ENCODE assay signal across 10 cellular contexts in genomic region chr10:102410427-102411073, GRCh38. TPM values are rescaled to one million over a fixed set of nuclear protein-coding genes. Genes with fewer than 3 reads are reported as not detected.
DNase-seq lines count a peak whose midpoint lies in the region; ATAC-seq, FAIRE-seq and TF ChIP-seq lines count a peak whose summit lies in the region.
"Had no signal": no experiment of that assay in that cellular context is flagged by ENCODE, and none has a peak within 500 bp of the region (broad histone marks: within the 10 kb centered on the region; RNA-seq: fewer than 3 reads in every experiment).

No MANE protein-coding gene starts in this region.

- peak overlapping the region; percentile 78 to 92 for H3K9ac ChIP-seq in stomach smooth muscle (ENCODE audit: low read length in 2 of 2)

- CTCF ChIA-PET in WTC11 (lab: Charles Lee), result interaction anchor here (0.6 to 5.5 kb wide), 15 partner anchors 11 to 654 kb away, joined by 3 to 61 read pairs (median 6); partner anchors contain the start of genes CUEDC2, FBXL15 and NFKB2

- H3K4me1 ChIP-seq in mesodermal cell (ENCODE audit: control insufficient read depth, insufficient read depth, low read length, poor library complexity, severe bottlenecking) (peaks cover 14% of the 10 kb centered on the region), stomach smooth muscle (ENCODE audit: control insufficient read depth, insufficient read depth, low read length) (peaks cover 38% of the 10 kb centered on the region)

- H3K9me3 ChIP-seq in mesodermal cell (ENCODE audit: control insufficient read depth, low read length) (no peaks in the 10 kb centered on the region), stomach smooth muscle (ENCODE audit: control insufficient read depth in 2 of 2, low read length in 2 of 2) (no peaks in the 10 kb centered on the region)

- H3K27me3 ChIP-seq in bronchial epithelial cell (ENCODE audit: control insufficient read depth, insufficient read depth, low read length) (peaks cover 39% of the 10 kb centered on the region), stomach smooth muscle (ENCODE audit: control insufficient read depth in 1 of 2, insufficient read depth in 2 of 2, low read length in 2 of 2) (peaks cover 16 to 36% of the 10 kb centered on the region in 2 donors)

- H3K27me3 Mint-ChIP-seq in WTC11 (ENCODE audit: low read depth), result peaks cover 67% of the 10 kb centered on the region

- peak overlapping the region; percentile 69 for H3K4me3 Mint-ChIP-seq in WTC11

- H3K27ac ChIP-seq in mesodermal cell (ENCODE audit: low read depth, low read length, severe bottlenecking) (peak overlapping the region; percentile 16), stomach smooth muscle (ENCODE audit: low read length) (peak overlapping the region; percentile 99)

- POLR2A ChIA-PET in WTC11 (lab: Charles Lee), result interaction anchor here (1.1 to 1.7 kb wide), 4 partner anchors 11 to 51 kb away, joined by 3 to 9 read pairs (median 4); partner anchors contain the start of genes CUEDC2 and FBXL15

- no peak overlapping the region for H3K27ac Mint-ChIP-seq in WTC11

- H3K4me1 Mint-ChIP-seq in WTC11, result peaks cover 30% of the 10 kb centered on the region

- WGBS in mesodermal cell (ENCODE audit: insufficient coverage in 2 of 2), 2 experiments, result 8 to 9% methylated on average over 34 to 37 of the region's 48 CpGs

- H3K36me3 Mint-ChIP-seq in WTC11, result no peaks in the 10 kb centered on the region

- DNase-seq in WTC11 (ENCODE audit: low spot score) (peak; percentile 61), bronchial epithelial cell (ENCODE audit: low read depth) (no peak), NCI-H2029 treated with DMSO at 0.1 percent for 48 hours (lab: John Stamatoyannopoulos, UW) (no peak), RKO (ENCODE audit: low spot score) (no peak), GM19240 (ENCODE audit: insufficient read length, low spot score) (no peak)

- H3K9me3 Mint-ChIP-seq in WTC11, result no peaks in the 10 kb centered on the region

- peak; percentile 43 for ATAC-seq in WTC11
- ATAC-seq in GM21423 (IDR thresholded peaks at IDR 0.05; ENCODE audit: unreplicated experiment), result no peak

- no peak for FAIRE-seq in bronchial epithelial cell (lab: Jason Lieb, UNC)

- no peak for TF ChIP-seq CTCF in WTC11 (IDR thresholded peaks at IDR 0.05)
- no peak for TF ChIP-seq CTCF in bronchial epithelial cell (IDR thresholded peaks at IDR 0.05; ENCODE audit: insufficient read depth, low read length, severe bottlenecking)

- H3K36me3 ChIP-seq in bronchial epithelial cell (ENCODE audit: control insufficient read depth, insufficient read depth, low read length) (no peaks in the 10 kb centered on the region), mesodermal cell (ENCODE audit: control insufficient read depth, insufficient read depth, low read length) (no peaks in the 10 kb centered on the region), stomach smooth muscle (ENCODE audit: control insufficient read depth in 2 of 2, insufficient read depth in 2 of 2, low read length in 2 of 2) (no peaks in the 10 kb centered on the region)

- H3K4me3 ChIP-seq in bronchial epithelial cell (ENCODE audit: low read depth, low read length) (peak overlapping the region; percentile 14), mesodermal cell (ENCODE audit: extremely low read depth, insufficient read depth, low read length, poor library complexity, severe bottlenecking) (peak overlapping the region; percentile 34), stomach smooth muscle (ENCODE audit: low read length in 2 of 2) (peak overlapping the region; percentile 42 to 82)

TF ChIP-seq in WTC11, 78 proteins besides CTCF, POLR2A, EP300 and RAD21 (continues in another document):
- no peak for TF ChIP-seq NR3C1 (CRISPR knock-in tag; conservative IDR thresholded peaks at IDR 0.05; ENCODE audit: low read depth)
- TF ChIP-seq TP53 (CRISPR knock-in tag; IDR thresholded peaks at IDR 0.05), result 0 out of 2 replicates have a peak, but pooled peaks have one; percentile 52
- no peak for TF ChIP-seq JUN (CRISPR knock-in tag; IDR thresholded peaks at IDR 0.05)
- TF ChIP-seq NFE2L1 (CRISPR knock-in tag; IDR thresholded peaks at IDR 0.05), result no peak
- TF ChIP-seq MAX (CRISPR knock-in tag; IDR thresholded peaks at IDR 0.05), result peak; percentile 72; the same call in 1 of the 2 replicates
- TF ChIP-seq SP1 (CRISPR knock-in tag; conservative IDR thresholded peaks at IDR 0.05), result 0 out of 2 replicates have a peak, but pooled peaks have one; percentile 10
- peak; percentile 31; the same call in 1 of the 2 replicates for TF ChIP-seq HMGXB4 (CRISPR knock-in tag; IDR thresholded peaks at IDR 0.05)
- no peak for TF ChIP-seq MLX (CRISPR knock-in tag; IDR thresholded peaks at IDR 0.05)
- 0 out of 2 replicates have a peak, but pooled peaks have one; percentile 32 for TF ChIP-seq ZNF232 (CRISPR knock-in tag; IDR thresholded peaks at IDR 0.05)
- TF ChIP-seq IRF1 (CRISPR knock-in tag; IDR thresholded peaks at IDR 0.05), result no peak
- TF ChIP-seq ETV6 (CRISPR knock-in tag; IDR thresholded peaks at IDR 0.05), result 0 out of 2 replicates have a peak, but pooled peaks have one; percentile 26
- TF ChIP-seq E2F5 (CRISPR knock-in tag; IDR thresholded peaks at IDR 0.05), result 0 out of 2 replicates have a peak, but pooled peaks have one; percentile 22
- no peak for TF ChIP-seq ATF1 (CRISPR knock-in tag; IDR thresholded peaks at IDR 0.05)

RNA-seq across cellular contexts. Expression of gene PSD, which starts 8.0 kb away (rescaled TPM):
- total RNA-seq in WTC11 (2021) (10.2 to 12.5 TPM (median 10.4 TPM) in 3 replicates), bronchial epithelial cell (under 0.01 and 0.51 TPM in 2 replicates)
- polyA plus RNA-seq in mesodermal cell (2013, experiment 1 of 2), result 6.6 TPM
- polyA plus RNA-seq in mesodermal cell (2013, experiment 2 of 2), result 5.9 TPM
- total RNA-seq: HT1080 had no signal

RNA-seq across cellular contexts. Expression of gene FBXL15, which starts 10.1 kb away (rescaled TPM):
- total RNA-seq in WTC11 (2021) (21.6 to 24.6 TPM (median 23.2 TPM) in 3 replicates), bronchial epithelial cell (9.7 and 12.5 TPM in 2 replicates)
- polyA plus RNA-seq in mesodermal cell (2013, experiment 1 of 2), result 9.8 TPM
- 7.5 TPM for polyA plus RNA-seq in mesodermal cell (2013, experiment 2 of 2)

RNA-seq across cellular contexts. Expression of gene NFKB2, which starts 15.0 kb away (rescaled TPM):
- total RNA-seq in WTC11 (2021) (24.6 to 28.0 TPM (median 27.6 TPM) in 3 replicates), bronchial epithelial cell (6.8 and 13.2 TPM in 2 replicates)
- 31.4 TPM for polyA plus RNA-seq in mesodermal cell (2013, experiment 1 of 2)
- polyA plus RNA-seq in mesodermal cell (2013, experiment 2 of 2), result 26.3 TPM

RNA-seq across cellular contexts. Expression of gene CUEDC2, which starts 21.8 kb away (rescaled TPM):
- total RNA-seq in WTC11 (2021), result 40.2 to 69.0 TPM (median 65.8 TPM) in 3 replicates
- total RNA-seq in bronchial epithelial cell, result 29.7 and 31.5 TPM in 2 replicates
- 90.8 TPM for polyA plus RNA-seq in mesodermal cell (2013, experiment 1 of 2)
- polyA plus RNA-seq in mesodermal cell (2013, experiment 2 of 2), result 74.4 TPM

RNA-seq across cellular contexts. Expression of gene C10orf95, which starts 40.8 kb away (rescaled TPM):
- total RNA-seq in WTC11 (2021), result 0.57 to 0.96 TPM (median 0.87 TPM) in 3 replicates
- 2.9 and 6.3 TPM in 2 replicates for total RNA-seq in bronchial epithelial cell
- polyA plus RNA-seq in mesodermal cell (2013, experiment 1 of 2), result not detected
- polyA plus RNA-seq in mesodermal cell (2013, experiment 2 of 2), result not detected
- total RNA-seq: lung microvascular endothelial cell had no signal
